8 cellular contexts compared by ENCODE assay signal in the genomic region with DNA sequence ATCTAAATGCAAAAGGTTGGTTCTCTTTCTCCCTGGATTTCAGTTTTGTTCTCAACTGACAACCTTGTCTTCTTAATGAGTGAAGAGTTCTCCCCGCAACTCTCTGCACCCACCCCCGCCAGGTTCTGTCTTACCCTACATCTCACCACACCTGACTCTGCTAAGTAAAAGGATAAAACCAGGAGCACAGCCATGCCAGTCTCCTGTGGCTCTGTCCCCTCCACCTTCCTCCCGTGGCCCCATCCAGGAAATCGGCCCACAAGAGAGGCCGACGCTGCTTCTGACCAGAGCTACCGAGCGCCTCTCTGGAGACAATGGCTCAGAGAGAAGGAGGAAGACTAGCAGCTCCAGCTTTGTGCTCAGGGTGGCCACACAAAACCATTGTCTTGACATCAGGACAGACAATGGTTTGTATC.
A peak's percentile ranks its signal among the peaks of the same experiment; 100 is the strongest.
DNase-seq lines count a peak whose midpoint lies in the region; ATAC-seq and TF ChIP-seq lines count a peak whose summit lies in the region.

No MANE protein-coding gene starts in this region.

- H3K9ac ChIP-seq in DND-41 (ENCODE audit: low read depth, low read length), result no peak overlapping the region

- TF ChIP-seq CTCF in DND-41 (IDR thresholded peaks at IDR 0.05; ENCODE audit: borderline replicate concordance, extremely low read depth, low read length, poor library complexity, severe bottlenecking), result no peak
- no peak for TF ChIP-seq CTCF in right atrium auricular region (IDR thresholded peaks at IDR 0.05)

- ATAC-seq in DND-41 (ENCODE audit: insufficient read depth, low read depth), result no peak
- no peak for ATAC-seq in T-helper 17 cell
- ATAC-seq in GM19351 (IDR thresholded peaks at IDR 0.05; ENCODE audit: unreplicated experiment), result no peak
- no peak for ATAC-seq in HG03378 (IDR thresholded peaks at IDR 0.05; ENCODE audit: unreplicated experiment)

- H3K4me1 ChIP-seq in DND-41 (ENCODE audit: insufficient read depth, low read length) (peaks cover 23% of the 10 kb centered on the region), right atrium auricular region (peaks cover 0 to 71% of the 10 kb centered on the region in 2 donors)

- H4K20me1 ChIP-seq in DND-41 (ENCODE audit: insufficient read depth, low read length), result no peaks in the 10 kb centered on the region; the same call in 1 of the 2 replicates

- no peaks in the 10 kb centered on the region for H3K9me3 ChIP-seq in DND-41 (ENCODE audit: insufficient read depth, low read length, severe bottlenecking)
- H3K9me3 ChIP-seq in T-helper 17 cell (ENCODE audit: control insufficient read depth, low read length, poor library complexity, severe bottlenecking), result no peaks in the 10 kb centered on the region
- H3K9me3 ChIP-seq in right atrium auricular region, result no peaks in the 10 kb centered on the region

- H3K4me3 ChIP-seq in DND-41 (ENCODE audit: low read depth in 1 of 2, low read length in 2 of 2) (peak overlapping the region in 1 of 2 experiments; percentile 34; a peak in 2 of 4 replicates), right atrium auricular region (peak overlapping the region; percentile 13 to 41)

- peaks cover 1% of the 10 kb centered on the region for H3K36me3 Mint-ChIP-seq in T-helper 17 cell (ENCODE audit: low read depth)

- H3K79me2 ChIP-seq in DND-41 (ENCODE audit: insufficient read depth, low read length), result no peaks in the 10 kb centered on the region

- no peak for DNase-seq in DND-41
- DNase-seq in T-helper 17 cell, result no peak
- DNase-seq in right atrium auricular region (ENCODE audit: low spot score), result no peak
- DNase-seq in retina, result peak; percentile 60
- DNase-seq in inferior parietal cortex (ENCODE audit: extremely low spot score), result no peak
- DNase-seq in GM03348 (ENCODE audit: low spot score), result no peak

- peak overlapping the region; percentile 51 for H2AFZ ChIP-seq in DND-41 (ENCODE audit: low read depth, low read length)

- peaks cover 27% of the 10 kb centered on the region for H3K27me3 ChIP-seq in DND-41 (ENCODE audit: insufficient read depth, low read length, poor library complexity)
- no peaks in the 10 kb centered on the region for H3K27me3 ChIP-seq in right atrium auricular region

- peaks cover 35% of the 10 kb centered on the region for H3K27me3 Mint-ChIP-seq in T-helper 17 cell

- peaks cover 24% of the 10 kb centered on the region for H3K4me1 Mint-ChIP-seq in T-helper 17 cell

- peak overlapping the region; percentile 2; the same call in 1 of the 2 replicates for H3K27ac ChIP-seq in DND-41 (ENCODE audit: low read length)
- peak overlapping the region; percentile 76 to 92 for H3K27ac ChIP-seq in right atrium auricular region

- H3K27ac Mint-ChIP-seq in T-helper 17 cell, result peak overlapping the region; percentile 85

- peak overlapping the region; percentile 57 for H3K4me2 ChIP-seq in DND-41 (ENCODE audit: insufficient read depth, low read length)

- H3K4me3 Mint-ChIP-seq in T-helper 17 cell, result peak overlapping the region; percentile 90

- no peaks in the 10 kb centered on the region for H3K36me3 ChIP-seq in DND-41 (ENCODE audit: insufficient read depth, low read length)
- no peaks in the 10 kb centered on the region for H3K36me3 ChIP-seq in right atrium auricular region
